Comparison of ENCODE assay signal across 9 cellular contexts in the genomic region with DNA sequence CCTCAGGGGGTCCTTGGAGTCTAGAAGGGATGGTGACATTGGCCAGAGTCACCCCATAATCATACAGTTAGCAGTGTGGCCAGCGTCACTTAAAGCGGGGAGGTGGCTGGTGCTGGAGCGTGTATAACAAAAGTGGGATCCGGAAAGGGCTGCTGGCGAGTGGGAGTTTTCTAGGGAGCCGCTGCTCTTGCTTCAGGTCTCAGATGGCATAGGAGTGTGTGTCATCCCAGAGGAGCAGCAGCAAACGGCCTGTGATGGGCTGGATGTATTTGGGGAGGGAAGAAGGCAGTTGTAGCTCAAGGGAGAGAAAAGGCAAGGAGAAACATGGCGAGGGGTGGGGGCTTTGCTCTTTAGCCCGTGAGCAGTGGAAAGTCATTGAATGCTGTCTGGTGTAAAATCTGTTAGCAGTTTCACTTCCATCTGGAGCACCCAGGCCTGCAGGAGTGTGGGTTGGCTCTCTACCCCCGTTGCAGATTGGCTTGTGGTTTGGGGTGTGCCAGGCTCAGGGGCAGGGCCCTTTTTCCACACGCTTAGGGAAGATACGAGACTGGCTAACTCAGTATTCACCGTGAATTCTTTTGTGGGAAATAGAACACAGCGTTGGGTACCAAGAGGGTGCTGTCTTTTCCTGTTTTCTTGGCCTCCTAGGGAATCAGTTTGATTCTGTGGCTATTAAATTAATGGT.
DNase-seq lines count a peak whose midpoint lies in the region; ATAC-seq and TF ChIP-seq lines count a peak whose summit lies in the region.
"Had no signal": no experiment of that assay in that cellular context is flagged by ENCODE, and none has a peak within 500 bp of the region (broad histone marks: within the 10 kb centered on the region; RNA-seq: fewer than 3 reads in every experiment).

No MANE protein-coding gene starts in this region.

- peak overlapping the region; percentile 96 for H3K27ac ChIP-seq in osteoblast (ENCODE audit: low read depth, low read length)
- no peak overlapping the region for H3K27ac ChIP-seq in PC-9

- H3K27me3 ChIP-seq in osteoblast (ENCODE audit: insufficient read depth, low read length), result no peaks in the 10 kb centered on the region
- H3K27me3 ChIP-seq in PC-9 (ENCODE audit: insufficient read depth, low read depth), result no peaks in the 10 kb centered on the region

- BruUV-seq in PC-9 (replicated peaks; lab: Mats Ljungman, UMichigan), result no TSS peak

- H3K9me2 ChIP-seq in PC-9 (ENCODE audit: insufficient read depth), result no peaks in the 10 kb centered on the region

- POLR2A ChIA-PET in PC-9 (lab: Charles Lee; ENCODE audit: unreplicated experiment), result no interaction called here

- no peak for ATAC-seq in GM19455 (IDR thresholded peaks at IDR 0.05; ENCODE audit: unreplicated experiment)
- ATAC-seq in natural killer cell treated with Interleukin-12 subunit alpha and Interleukin-12 subunit beta and Interleukin-15 and Interleukin-18, amount 100 ng/mL, for 72 hours, result no peak

- H2AFZ ChIP-seq in osteoblast (ENCODE audit: low read length) (peak overlapping the region; percentile 27), PC-9 (no peak overlapping the region)

- H3K4me3 Mint-ChIP-seq in dendritic cell treated with granulocyte-macrophage colony-stimulating factor and Interleukin-4, amounts not matched to agents 40 ng/mL and 50 ng/mL, for 4 days, result peak overlapping the region; percentile 52
- H3K4me3 Mint-ChIP-seq in natural killer cell treated with Interleukin-12 subunit alpha and Interleukin-12 subunit beta and Interleukin-15 and Interleukin-18, amount 100 ng/mL, for 72 hours, result no peak overlapping the region

- DNase-seq in DMS 273 treated with DMSO at 0.1 percent for 48 hours (lab: John Stamatoyannopoulos, UW) (peak; percentile 85), NCI-H524 treated with DMSO at 0.1 percent for 48 hours (lab: John Stamatoyannopoulos, UW) (peak; percentile 30), osteoblast (ENCODE audit: insufficient read length, low spot score, missing footprints) (peak; percentile 84), PC-9 (no peak), amniotic stem cell (lab: John Stamatoyannopoulos, UW) (no peak)
- no peak for DNase-seq in natural killer cell treated with Interleukin-12 subunit alpha and Interleukin-12 subunit beta and Interleukin-15 and Interleukin-18, amount 100 ng/mL, for 72 hours (ENCODE audit: low spot score)
- DNase-seq: NCI-H446 had no signal

- H3K79me2 ChIP-seq in osteoblast (ENCODE audit: insufficient read depth, low read length), result peaks cover 64% of the 10 kb centered on the region
- peaks cover 100% of the 10 kb centered on the region for H3K79me2 ChIP-seq in PC-9 (ENCODE audit: low read depth)

- no peaks in the 10 kb centered on the region for H3F3A ChIP-seq in PC-9 (ENCODE audit: insufficient read depth, low read depth)

- no peaks in the 10 kb centered on the region for H3K9me3 ChIP-seq in osteoblast (ENCODE audit: low read depth, low read length)
- H3K9me3 ChIP-seq in PC-9 (ENCODE audit: insufficient read depth, low read depth), result no peaks in the 10 kb centered on the region

- no peaks in the 10 kb centered on the region for H3K9me3 Mint-ChIP-seq in dendritic cell treated with granulocyte-macrophage colony-stimulating factor and Interleukin-4, amounts not matched to agents 40 ng/mL and 50 ng/mL, for 4 days
- no peaks in the 10 kb centered on the region for H3K9me3 Mint-ChIP-seq in natural killer cell treated with Interleukin-12 subunit alpha and Interleukin-12 subunit beta and Interleukin-15 and Interleukin-18, amount 100 ng/mL, for 72 hours

- peak overlapping the region; percentile 46 for H3K27ac Mint-ChIP-seq in dendritic cell treated with granulocyte-macrophage colony-stimulating factor and Interleukin-4, amounts not matched to agents 40 ng/mL and 50 ng/mL, for 4 days
- H3K27ac Mint-ChIP-seq in natural killer cell treated with Interleukin-12 subunit alpha and Interleukin-12 subunit beta and Interleukin-15 and Interleukin-18, amount 100 ng/mL, for 72 hours, result no peak overlapping the region

- H3K4me2 ChIP-seq in osteoblast (ENCODE audit: insufficient read depth, low read length), result peak overlapping the region; percentile 74
- no peak overlapping the region for H3K4me2 ChIP-seq in PC-9

- H3K36me3 Mint-ChIP-seq in dendritic cell treated with granulocyte-macrophage colony-stimulating factor and Interleukin-4, amounts not matched to agents 40 ng/mL and 50 ng/mL, for 4 days (ENCODE audit: low read depth), result no peaks in the 10 kb centered on the region
- H3K36me3 Mint-ChIP-seq in natural killer cell treated with Interleukin-12 subunit alpha and Interleukin-12 subunit beta and Interleukin-15 and Interleukin-18, amount 100 ng/mL, for 72 hours, result no peaks in the 10 kb centered on the region

- intact Hi-C loops in dendritic cell treated with granulocyte-macrophage colony-stimulating factor and Interleukin-4, amounts not matched to agents 40 ng/mL and 50 ng/mL, for 4 days (cut with micrococcal nuclease), result no loop called here
- intact Hi-C loops in PC-9 (cut with micrococcal nuclease; ENCODE audit: unreplicated experiment), result no loop called here

- H4K20me1 ChIP-seq in osteoblast (ENCODE audit: insufficient read depth, low read length), result peaks cover 17% of the 10 kb centered on the region
- H4K20me1 ChIP-seq in PC-9 (ENCODE audit: insufficient read depth), result peaks cover 85% of the 10 kb centered on the region

- no peak for TF ChIP-seq CTCF in osteoblast (IDR thresholded peaks at IDR 0.05; ENCODE audit: extremely low read depth, low read depth, low read length)
- no peak for TF ChIP-seq CTCF in PC-9 (conservative IDR thresholded peaks at IDR 0.05)

- H3K4me3 ChIP-seq in osteoblast (ENCODE audit: insufficient read depth, low read length) (peak overlapping the region; percentile 40), PC-9 (no peak overlapping the region)

- CTCF ChIA-PET in PC-9 (lab: Charles Lee), result no interaction called here

- H3K36me3 ChIP-seq in osteoblast (ENCODE audit: insufficient read depth, low read length) (no peaks in the 10 kb centered on the region), PC-9 (ENCODE audit: low read depth) (no peaks in the 10 kb centered on the region)

- peaks cover 17% of the 10 kb centered on the region for H3K4me1 Mint-ChIP-seq in dendritic cell treated with granulocyte-macrophage colony-stimulating factor and Interleukin-4, amounts not matched to agents 40 ng/mL and 50 ng/mL, for 4 days (ENCODE audit: low read depth)
- H3K4me1 Mint-ChIP-seq in natural killer cell treated with Interleukin-12 subunit alpha and Interleukin-12 subunit beta and Interleukin-15 and Interleukin-18, amount 100 ng/mL, for 72 hours (ENCODE audit: low read depth in 2 of 2), result no peaks in the 10 kb centered on the region

- H3K4me1 ChIP-seq in osteoblast (ENCODE audit: insufficient read depth, low read length) (peaks cover 55% of the 10 kb centered on the region), PC-9 (replicated peaks; ENCODE audit: insufficient read depth) (peaks cover 14% of the 10 kb centered on the region)

- H3K27me3 Mint-ChIP-seq in dendritic cell treated with granulocyte-macrophage colony-stimulating factor and Interleukin-4, amounts not matched to agents 40 ng/mL and 50 ng/mL, for 4 days, result peaks cover 15% of the 10 kb centered on the region
- H3K27me3 Mint-ChIP-seq in natural killer cell treated with Interleukin-12 subunit alpha and Interleukin-12 subunit beta and Interleukin-15 and Interleukin-18, amount 100 ng/mL, for 72 hours, result peaks cover 14 to 16% of the 10 kb centered on the region in 2 donors

Comparison
In these comparisons a context has a peak if more than half of its experiments do, and no peak if none do; other contexts are left out.
1. DNase-seq: peak in DMS 273 treated with DMSO at 0.1 percent for 48 hours (single experiment), NCI-H524 treated with DMSO at 0.1 percent for 48 hours (single experiment) and osteoblast (single experiment); none in PC-9 (0 of 2), amniotic stem cell (single experiment) and natural killer cell treated with Interleukin-12 subunit alpha and Interleukin-12 subunit beta and Interleukin-15 and Interleukin-18, amount 100 ng/mL, for 72 hours (single experiment).